Comparison of ENCODE assay signal across 1 cellular context in the genomic region with DNA sequence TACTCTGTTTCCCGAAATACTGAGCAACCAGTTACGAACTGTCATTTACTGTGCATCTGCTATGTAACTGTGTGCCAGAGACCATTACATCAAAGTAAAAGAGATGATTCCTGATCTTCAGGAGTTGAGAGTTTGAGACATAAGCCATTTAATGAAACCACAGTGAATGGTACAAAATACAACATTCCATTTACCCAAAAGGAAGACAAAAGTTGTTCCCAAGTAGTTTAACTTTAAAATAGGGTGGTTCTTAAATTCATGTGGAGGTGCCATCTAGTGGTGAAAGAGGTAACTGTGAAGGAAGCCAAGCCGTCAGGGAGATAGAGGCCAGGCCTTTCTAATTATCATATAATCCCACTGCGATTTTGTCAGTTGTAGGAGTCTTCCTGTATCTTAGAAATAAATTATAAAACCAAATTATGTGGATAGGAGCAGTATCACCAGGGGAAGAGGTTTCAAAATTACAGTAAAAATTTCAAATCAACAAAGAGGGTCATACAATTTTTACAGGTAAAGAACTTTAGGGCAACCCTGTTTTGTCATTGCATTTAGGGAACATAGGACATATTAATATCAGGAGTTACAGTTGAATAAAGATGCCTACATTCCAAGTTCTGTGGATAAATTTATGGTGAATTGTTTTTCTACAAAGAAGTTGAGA.
TF ChIP-seq lines count a peak whose summit lies in the region.

No MANE protein-coding gene starts in this region.

TF ChIP-seq in K562, 482 proteins besides CTCF, POLR2A, EP300 and RAD21 (continued from another document):
- TF ChIP-seq, protein P1, sequence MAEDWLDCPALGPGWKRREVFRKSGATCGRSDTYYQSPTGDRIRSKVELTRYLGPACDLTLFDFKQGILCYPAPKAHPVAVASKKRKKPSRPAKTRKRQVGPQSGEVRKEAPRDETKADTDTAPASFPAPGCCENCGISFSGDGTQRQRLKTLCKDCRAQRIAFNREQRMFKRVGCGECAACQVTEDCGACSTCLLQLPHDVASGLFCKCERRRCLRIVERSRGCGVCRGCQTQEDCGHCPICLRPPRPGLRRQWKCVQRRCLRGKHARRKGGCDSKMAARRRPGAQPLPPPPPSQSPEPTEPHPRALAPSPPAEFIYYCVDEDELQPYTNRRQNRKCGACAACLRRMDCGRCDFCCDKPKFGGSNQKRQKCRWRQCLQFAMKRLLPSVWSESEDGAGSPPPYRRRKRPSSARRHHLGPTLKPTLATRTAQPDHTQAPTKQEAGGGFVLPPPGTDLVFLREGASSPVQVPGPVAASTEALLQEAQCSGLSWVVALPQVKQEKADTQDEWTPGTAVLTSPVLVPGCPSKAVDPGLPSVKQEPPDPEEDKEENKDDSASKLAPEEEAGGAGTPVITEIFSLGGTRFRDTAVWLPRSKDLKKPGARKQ (CRISPR knock-in tag; IDR thresholded peaks at IDR 0.05), result peak; percentile 96
- TF ChIP-seq MYC (IDR thresholded peaks at IDR 0.05; ENCODE audit: low read depth, low read length) (no peak), MYC (CRISPR knock-in tag; IDR thresholded peaks at IDR 0.05; ENCODE audit: borderline replicate concordance, low read depth) (no peak), MYNN (IDR thresholded peaks at IDR 0.05) (no peak), MYNN (CRISPR knock-in tag; IDR thresholded peaks at IDR 0.05) (no peak), ARNT (IDR thresholded peaks at IDR 0.05) (0 out of 4 replicates have a peak, but pooled peaks of 1 of the 2 experiments have one; percentile 20), NBN (IDR thresholded peaks at IDR 0.05; ENCODE audit: low read depth) (peak; percentile 65; the same call in 1 of the 2 replicates), ZFX (CRISPR knock-in tag; IDR thresholded peaks at IDR 0.05) (no peak), ZNF174 (CRISPR knock-in tag; IDR thresholded peaks at IDR 0.05) (no peak), CBX3 (IDR thresholded peaks at IDR 0.05; ENCODE audit: borderline replicate concordance in 1 of 2, low read length in 2 of 2) (peak in 1 of 2 experiments; percentile 86; a peak in 1 of 3 replicates), ADNP (tag; IDR thresholded peaks at IDR 0.05) (0 out of 2 replicates have a peak, but pooled peaks have one; percentile 60), HNRNPK (IDR thresholded peaks at IDR 0.05; ENCODE audit: low read depth, low read length, poor library complexity, severe bottlenecking) (no peak), ZEB2 (IDR thresholded peaks at IDR 0.05) (peak; percentile 77), CBX5 (IDR thresholded peaks at IDR 0.05; ENCODE audit: borderline replicate concordance, low read depth) (peak; percentile 80; the same call in 1 of the 2 replicates), ZNF644 (tag; IDR thresholded peaks at IDR 0.05; ENCODE audit: low read depth) (no peak), E2F3 (CRISPR knock-in tag; IDR thresholded peaks at IDR 0.05) (no peak), SOX6 (IDR thresholded peaks at IDR 0.05) (0 out of 2 replicates have a peak, but pooled peaks have one; percentile 23)
- TF ChIP-seq, protein P2, sequence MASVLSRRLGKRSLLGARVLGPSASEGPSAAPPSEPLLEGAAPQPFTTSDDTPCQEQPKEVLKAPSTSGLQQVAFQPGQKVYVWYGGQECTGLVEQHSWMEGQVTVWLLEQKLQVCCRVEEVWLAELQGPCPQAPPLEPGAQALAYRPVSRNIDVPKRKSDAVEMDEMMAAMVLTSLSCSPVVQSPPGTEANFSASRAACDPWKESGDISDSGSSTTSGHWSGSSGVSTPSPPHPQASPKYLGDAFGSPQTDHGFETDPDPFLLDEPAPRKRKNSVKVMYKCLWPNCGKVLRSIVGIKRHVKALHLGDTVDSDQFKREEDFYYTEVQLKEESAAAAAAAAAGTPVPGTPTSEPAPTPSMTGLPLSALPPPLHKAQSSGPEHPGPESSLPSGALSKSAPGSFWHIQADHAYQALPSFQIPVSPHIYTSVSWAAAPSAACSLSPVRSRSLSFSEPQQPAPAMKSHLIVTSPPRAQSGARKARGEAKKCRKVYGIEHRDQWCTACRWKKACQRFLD (CRISPR knock-in tag; IDR thresholded peaks at IDR 0.05), result no peak
- TF ChIP-seq, protein P3, sequence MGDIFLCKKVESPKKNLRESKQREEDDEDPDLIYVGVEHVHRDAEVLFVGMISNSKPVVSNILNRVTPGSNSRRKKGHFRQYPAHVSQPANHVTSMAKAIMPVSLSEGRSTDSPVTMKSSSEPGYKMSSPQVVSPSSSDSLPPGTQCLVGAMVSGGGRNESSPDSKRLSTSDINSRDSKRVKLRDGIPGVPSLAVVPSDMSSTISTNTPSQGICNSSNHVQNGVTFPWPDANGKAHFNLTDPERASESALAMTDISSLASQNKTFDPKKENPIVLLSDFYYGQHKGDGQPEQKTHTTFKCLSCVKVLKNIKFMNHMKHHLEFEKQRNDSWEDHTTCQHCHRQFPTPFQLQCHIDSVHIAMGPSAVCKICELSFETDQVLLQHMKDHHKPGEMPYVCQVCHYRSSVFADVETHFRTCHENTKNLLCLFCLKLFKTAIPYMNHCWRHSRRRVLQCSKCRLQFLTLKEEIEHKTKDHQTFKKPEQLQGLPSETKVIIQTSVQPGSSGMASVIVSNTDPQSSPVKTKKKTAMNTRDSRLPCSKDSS (IDR thresholded peaks at IDR 0.05; ENCODE audit: low read depth, partially characterized antibody), result peak; percentile 77
- TF ChIP-seq, protein P4, sequence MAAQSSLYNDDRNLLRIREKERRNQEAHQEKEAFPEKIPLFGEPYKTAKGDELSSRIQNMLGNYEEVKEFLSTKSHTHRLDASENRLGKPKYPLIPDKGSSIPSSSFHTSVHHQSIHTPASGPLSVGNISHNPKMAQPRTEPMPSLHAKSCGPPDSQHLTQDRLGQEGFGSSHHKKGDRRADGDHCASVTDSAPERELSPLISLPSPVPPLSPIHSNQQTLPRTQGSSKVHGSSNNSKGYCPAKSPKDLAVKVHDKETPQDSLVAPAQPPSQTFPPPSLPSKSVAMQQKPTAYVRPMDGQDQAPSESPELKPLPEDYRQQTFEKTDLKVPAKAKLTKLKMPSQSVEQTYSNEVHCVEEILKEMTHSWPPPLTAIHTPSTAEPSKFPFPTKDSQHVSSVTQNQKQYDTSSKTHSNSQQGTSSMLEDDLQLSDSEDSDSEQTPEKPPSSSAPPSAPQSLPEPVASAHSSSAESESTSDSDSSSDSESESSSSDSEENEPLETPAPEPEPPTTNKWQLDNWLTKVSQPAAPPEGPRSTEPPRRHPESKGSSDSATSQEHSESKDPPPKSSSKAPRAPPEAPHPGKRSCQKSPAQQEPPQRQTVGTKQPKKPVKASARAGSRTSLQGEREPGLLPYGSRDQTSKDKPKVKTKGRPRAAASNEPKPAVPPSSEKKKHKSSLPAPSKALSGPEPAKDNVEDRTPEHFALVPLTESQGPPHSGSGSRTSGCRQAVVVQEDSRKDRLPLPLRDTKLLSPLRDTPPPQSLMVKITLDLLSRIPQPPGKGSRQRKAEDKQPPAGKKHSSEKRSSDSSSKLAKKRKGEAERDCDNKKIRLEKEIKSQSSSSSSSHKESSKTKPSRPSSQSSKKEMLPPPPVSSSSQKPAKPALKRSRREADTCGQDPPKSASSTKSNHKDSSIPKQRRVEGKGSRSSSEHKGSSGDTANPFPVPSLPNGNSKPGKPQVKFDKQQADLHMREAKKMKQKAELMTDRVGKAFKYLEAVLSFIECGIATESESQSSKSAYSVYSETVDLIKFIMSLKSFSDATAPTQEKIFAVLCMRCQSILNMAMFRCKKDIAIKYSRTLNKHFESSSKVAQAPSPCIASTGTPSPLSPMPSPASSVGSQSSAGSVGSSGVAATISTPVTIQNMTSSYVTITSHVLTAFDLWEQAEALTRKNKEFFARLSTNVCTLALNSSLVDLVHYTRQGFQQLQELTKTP (IDR thresholded peaks at IDR 0.05; ENCODE audit: low read depth in 1 of 2, partially characterized antibody in 2 of 2), result peak in 1 of 2 experiments; percentile 20
- TF ChIP-seq, protein P5, sequence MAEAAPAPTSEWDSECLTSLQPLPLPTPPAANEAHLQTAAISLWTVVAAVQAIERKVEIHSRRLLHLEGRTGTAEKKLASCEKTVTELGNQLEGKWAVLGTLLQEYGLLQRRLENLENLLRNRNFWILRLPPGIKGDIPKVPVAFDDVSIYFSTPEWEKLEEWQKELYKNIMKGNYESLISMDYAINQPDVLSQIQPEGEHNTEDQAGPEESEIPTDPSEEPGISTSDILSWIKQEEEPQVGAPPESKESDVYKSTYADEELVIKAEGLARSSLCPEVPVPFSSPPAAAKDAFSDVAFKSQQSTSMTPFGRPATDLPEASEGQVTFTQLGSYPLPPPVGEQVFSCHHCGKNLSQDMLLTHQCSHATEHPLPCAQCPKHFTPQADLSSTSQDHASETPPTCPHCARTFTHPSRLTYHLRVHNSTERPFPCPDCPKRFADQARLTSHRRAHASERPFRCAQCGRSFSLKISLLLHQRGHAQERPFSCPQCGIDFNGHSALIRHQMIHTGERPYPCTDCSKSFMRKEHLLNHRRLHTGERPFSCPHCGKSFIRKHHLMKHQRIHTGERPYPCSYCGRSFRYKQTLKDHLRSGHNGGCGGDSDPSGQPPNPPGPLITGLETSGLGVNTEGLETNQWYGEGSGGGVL (CRISPR knock-in tag; IDR thresholded peaks at IDR 0.05), result no peak
